ENCODE assay signal across 2 cellular contexts in the genomic region with DNA sequence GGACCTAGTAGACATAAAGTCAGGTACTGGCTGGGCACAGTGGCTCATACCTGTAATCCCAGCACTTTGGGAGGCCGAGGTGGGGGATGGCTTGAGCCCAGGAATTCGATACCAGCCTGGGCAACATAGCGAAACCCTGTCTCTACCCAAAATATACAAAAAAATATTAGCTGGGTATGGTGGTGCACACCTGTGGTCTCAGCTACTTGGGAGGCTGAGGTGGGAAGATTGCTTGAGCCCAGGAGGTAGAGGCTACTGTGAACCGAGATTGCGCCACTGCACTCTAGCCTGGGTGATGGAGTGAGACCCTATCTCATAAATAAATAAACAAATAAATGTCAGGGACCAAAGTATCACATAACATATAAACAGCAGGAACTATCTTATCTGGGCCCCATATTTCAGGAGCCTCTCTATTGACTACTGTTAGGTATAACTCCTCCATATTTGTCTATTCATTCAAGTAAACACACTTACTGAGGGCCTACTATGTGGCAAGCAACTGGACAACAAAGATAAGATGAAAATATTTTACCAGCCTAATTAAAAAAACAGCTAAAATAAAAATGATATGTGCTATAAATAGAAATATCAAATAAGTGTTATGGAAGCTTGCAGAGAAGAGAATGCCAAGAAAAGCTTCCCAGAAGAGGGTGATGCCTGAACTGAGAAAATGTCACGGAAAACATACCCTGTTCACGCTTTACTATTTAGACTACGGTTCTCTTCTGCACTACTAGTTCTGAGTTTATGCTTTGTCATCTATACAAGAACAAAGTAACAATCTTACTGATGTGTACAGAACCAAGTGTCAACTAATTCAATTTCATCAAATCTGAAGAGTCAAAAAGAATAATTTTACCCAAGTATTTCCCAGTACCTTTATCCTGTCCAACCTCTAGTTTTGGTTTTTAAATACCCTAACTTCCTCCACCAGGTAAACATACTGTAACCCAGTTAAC.
TF ChIP-seq lines count a peak whose summit lies in the region.

No MANE protein-coding gene starts in this region.

TF ChIP-seq in SK-N-SH, 30 proteins besides CTCF, POLR2A, EP300 and RAD21 (continued from another document):
- TF ChIP-seq SMC3 (IDR thresholded peaks at IDR 0.05; ENCODE audit: low read depth, low read length) (no peak), SIN3A (IDR thresholded peaks at IDR 0.05; ENCODE audit: borderline replicate concordance, low read depth, low read length) (no peak), GATA2 (CRISPR knock-in tag; IDR thresholded peaks at IDR 0.05) (no peak), RCOR1 (IDR thresholded peaks at IDR 0.05; ENCODE audit: low read length) (no peak), TEAD4 (IDR thresholded peaks at IDR 0.05; ENCODE audit: borderline replicate concordance, insufficient read depth) (no peak), TCF12 (IDR thresholded peaks at IDR 0.05) (no peak), MXI1 (IDR thresholded peaks at IDR 0.05; ENCODE audit: low read depth, low read length) (no peak), RXRA (IDR thresholded peaks at IDR 0.05; ENCODE audit: borderline replicate concordance, low read depth) (no peak), MEF2A (IDR thresholded peaks at IDR 0.05; ENCODE audit: borderline replicate concordance, low read depth) (no peak), YY1 (IDR thresholded peaks at IDR 0.05; ENCODE audit: low read depth) (no peak), FOXJ3 (CRISPR knock-in tag; IDR thresholded peaks at IDR 0.05) (no peak), NRF1 (IDR thresholded peaks at IDR 0.05; ENCODE audit: low read depth, low read length) (no peak), FOSL2 (IDR thresholded peaks at IDR 0.05; ENCODE audit: borderline replicate concordance, low read depth) (no peak), NFIC (IDR thresholded peaks at IDR 0.05; ENCODE audit: borderline replicate concordance) (no peak), FOXM1 (IDR thresholded peaks at IDR 0.05; ENCODE audit: low read depth) (no peak)
- TF ChIP-seq, protein P1, sequence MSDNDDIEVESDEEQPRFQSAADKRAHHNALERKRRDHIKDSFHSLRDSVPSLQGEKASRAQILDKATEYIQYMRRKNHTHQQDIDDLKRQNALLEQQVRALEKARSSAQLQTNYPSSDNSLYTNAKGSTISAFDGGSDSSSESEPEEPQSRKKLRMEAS (IDR thresholded peaks at IDR 0.05; ENCODE audit: low read depth), result no peak
- TF ChIP-seq, protein P2, sequence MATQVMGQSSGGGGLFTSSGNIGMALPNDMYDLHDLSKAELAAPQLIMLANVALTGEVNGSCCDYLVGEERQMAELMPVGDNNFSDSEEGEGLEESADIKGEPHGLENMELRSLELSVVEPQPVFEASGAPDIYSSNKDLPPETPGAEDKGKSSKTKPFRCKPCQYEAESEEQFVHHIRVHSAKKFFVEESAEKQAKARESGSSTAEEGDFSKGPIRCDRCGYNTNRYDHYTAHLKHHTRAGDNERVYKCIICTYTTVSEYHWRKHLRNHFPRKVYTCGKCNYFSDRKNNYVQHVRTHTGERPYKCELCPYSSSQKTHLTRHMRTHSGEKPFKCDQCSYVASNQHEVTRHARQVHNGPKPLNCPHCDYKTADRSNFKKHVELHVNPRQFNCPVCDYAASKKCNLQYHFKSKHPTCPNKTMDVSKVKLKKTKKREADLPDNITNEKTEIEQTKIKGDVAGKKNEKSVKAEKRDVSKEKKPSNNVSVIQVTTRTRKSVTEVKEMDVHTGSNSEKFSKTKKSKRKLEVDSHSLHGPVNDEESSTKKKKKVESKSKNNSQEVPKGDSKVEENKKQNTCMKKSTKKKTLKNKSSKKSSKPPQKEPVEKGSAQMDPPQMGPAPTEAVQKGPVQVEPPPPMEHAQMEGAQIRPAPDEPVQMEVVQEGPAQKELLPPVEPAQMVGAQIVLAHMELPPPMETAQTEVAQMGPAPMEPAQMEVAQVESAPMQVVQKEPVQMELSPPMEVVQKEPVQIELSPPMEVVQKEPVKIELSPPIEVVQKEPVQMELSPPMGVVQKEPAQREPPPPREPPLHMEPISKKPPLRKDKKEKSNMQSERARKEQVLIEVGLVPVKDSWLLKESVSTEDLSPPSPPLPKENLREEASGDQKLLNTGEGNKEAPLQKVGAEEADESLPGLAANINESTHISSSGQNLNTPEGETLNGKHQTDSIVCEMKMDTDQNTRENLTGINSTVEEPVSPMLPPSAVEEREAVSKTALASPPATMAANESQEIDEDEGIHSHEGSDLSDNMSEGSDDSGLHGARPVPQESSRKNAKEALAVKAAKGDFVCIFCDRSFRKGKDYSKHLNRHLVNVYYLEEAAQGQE (IDR thresholded peaks at IDR 0.05; ENCODE audit: low read depth, low read length), result no peak
- TF ChIP-seq, protein P3, sequence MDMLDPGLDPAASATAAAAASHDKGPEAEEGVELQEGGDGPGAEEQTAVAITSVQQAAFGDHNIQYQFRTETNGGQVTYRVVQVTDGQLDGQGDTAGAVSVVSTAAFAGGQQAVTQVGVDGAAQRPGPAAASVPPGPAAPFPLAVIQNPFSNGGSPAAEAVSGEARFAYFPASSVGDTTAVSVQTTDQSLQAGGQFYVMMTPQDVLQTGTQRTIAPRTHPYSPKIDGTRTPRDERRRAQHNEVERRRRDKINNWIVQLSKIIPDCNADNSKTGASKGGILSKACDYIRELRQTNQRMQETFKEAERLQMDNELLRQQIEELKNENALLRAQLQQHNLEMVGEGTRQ (IDR thresholded peaks at IDR 0.05; ENCODE audit: borderline replicate concordance, low read depth, low read length), result no peak
- TF ChIP-seq, protein P4, sequence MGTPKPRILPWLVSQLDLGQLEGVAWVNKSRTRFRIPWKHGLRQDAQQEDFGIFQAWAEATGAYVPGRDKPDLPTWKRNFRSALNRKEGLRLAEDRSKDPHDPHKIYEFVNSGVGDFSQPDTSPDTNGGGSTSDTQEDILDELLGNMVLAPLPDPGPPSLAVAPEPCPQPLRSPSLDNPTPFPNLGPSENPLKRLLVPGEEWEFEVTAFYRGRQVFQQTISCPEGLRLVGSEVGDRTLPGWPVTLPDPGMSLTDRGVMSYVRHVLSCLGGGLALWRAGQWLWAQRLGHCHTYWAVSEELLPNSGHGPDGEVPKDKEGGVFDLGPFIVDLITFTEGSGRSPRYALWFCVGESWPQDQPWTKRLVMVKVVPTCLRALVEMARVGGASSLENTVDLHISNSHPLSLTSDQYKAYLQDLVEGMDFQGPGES (IDR thresholded peaks at IDR 0.05; ENCODE audit: low read depth, low read length), result no peak

TF ChIP-seq in SK-N-SH treated with all-trans-retinoic acid at 6 μM for 48 hours, 23 proteins besides CTCF, POLR2A, EP300 and RAD21:
- TF ChIP-seq, protein P5, sequence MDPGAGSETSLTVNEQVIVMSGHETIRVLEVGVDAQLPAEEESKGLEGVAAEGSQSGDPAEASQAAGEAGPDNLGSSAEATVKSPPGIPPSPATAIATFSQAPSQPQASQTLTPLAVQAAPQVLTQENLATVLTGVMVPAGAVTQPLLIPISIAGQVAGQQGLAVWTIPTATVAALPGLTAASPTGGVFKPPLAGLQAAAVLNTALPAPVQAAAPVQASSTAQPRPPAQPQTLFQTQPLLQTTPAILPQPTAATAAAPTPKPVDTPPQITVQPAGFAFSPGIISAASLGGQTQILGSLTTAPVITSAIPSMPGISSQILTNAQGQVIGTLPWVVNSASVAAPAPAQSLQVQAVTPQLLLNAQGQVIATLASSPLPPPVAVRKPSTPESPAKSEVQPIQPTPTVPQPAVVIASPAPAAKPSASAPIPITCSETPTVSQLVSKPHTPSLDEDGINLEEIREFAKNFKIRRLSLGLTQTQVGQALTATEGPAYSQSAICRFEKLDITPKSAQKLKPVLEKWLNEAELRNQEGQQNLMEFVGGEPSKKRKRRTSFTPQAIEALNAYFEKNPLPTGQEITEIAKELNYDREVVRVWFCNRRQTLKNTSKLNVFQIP (CRISPR knock-in tag; IDR thresholded peaks at IDR 0.05; ENCODE audit: borderline replicate concordance, low read depth), result no peak
- TF ChIP-seq BACH2 (CRISPR knock-in tag; IDR thresholded peaks at IDR 0.05; ENCODE audit: borderline replicate concordance), result no peak
- TF ChIP-seq ZFP3 (CRISPR knock-in tag; IDR thresholded peaks at IDR 0.05), result no peak
- TF ChIP-seq, protein P6, sequence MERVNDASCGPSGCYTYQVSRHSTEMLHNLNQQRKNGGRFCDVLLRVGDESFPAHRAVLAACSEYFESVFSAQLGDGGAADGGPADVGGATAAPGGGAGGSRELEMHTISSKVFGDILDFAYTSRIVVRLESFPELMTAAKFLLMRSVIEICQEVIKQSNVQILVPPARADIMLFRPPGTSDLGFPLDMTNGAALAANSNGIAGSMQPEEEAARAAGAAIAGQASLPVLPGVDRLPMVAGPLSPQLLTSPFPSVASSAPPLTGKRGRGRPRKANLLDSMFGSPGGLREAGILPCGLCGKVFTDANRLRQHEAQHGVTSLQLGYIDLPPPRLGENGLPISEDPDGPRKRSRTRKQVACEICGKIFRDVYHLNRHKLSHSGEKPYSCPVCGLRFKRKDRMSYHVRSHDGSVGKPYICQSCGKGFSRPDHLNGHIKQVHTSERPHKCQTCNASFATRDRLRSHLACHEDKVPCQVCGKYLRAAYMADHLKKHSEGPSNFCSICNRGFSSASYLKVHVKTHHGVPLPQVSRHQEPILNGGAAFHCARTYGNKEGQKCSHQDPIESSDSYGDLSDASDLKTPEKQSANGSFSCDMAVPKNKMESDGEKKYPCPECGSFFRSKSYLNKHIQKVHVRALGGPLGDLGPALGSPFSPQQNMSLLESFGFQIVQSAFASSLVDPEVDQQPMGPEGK (CRISPR knock-in tag; IDR thresholded peaks at IDR 0.05; ENCODE audit: borderline replicate concordance), result no peak
- TF ChIP-seq ZNF8 (CRISPR knock-in tag; IDR thresholded peaks at IDR 0.05), result no peak
